In genomic region chr7:7188742-7189141, GRCh38 we compare ENCODE assay signal across 1 cellular context.
TF ChIP-seq lines count a peak whose summit lies in the region.

No MANE protein-coding gene starts in this region.

TF ChIP-seq in SK-N-SH, 30 proteins besides CTCF, POLR2A, EP300 and RAD21 (continued from another document):
- TF ChIP-seq, protein P1, sequence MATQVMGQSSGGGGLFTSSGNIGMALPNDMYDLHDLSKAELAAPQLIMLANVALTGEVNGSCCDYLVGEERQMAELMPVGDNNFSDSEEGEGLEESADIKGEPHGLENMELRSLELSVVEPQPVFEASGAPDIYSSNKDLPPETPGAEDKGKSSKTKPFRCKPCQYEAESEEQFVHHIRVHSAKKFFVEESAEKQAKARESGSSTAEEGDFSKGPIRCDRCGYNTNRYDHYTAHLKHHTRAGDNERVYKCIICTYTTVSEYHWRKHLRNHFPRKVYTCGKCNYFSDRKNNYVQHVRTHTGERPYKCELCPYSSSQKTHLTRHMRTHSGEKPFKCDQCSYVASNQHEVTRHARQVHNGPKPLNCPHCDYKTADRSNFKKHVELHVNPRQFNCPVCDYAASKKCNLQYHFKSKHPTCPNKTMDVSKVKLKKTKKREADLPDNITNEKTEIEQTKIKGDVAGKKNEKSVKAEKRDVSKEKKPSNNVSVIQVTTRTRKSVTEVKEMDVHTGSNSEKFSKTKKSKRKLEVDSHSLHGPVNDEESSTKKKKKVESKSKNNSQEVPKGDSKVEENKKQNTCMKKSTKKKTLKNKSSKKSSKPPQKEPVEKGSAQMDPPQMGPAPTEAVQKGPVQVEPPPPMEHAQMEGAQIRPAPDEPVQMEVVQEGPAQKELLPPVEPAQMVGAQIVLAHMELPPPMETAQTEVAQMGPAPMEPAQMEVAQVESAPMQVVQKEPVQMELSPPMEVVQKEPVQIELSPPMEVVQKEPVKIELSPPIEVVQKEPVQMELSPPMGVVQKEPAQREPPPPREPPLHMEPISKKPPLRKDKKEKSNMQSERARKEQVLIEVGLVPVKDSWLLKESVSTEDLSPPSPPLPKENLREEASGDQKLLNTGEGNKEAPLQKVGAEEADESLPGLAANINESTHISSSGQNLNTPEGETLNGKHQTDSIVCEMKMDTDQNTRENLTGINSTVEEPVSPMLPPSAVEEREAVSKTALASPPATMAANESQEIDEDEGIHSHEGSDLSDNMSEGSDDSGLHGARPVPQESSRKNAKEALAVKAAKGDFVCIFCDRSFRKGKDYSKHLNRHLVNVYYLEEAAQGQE (IDR thresholded peaks at IDR 0.05; ENCODE audit: low read depth, low read length), result no peak
- TF ChIP-seq RCOR1 (IDR thresholded peaks at IDR 0.05; ENCODE audit: low read length), result no peak
- no peak for TF ChIP-seq IRF3 (IDR thresholded peaks at IDR 0.05; ENCODE audit: low read depth, low read length)
- no peak for TF ChIP-seq GATA2 (CRISPR knock-in tag; IDR thresholded peaks at IDR 0.05)
- TF ChIP-seq, protein P2, sequence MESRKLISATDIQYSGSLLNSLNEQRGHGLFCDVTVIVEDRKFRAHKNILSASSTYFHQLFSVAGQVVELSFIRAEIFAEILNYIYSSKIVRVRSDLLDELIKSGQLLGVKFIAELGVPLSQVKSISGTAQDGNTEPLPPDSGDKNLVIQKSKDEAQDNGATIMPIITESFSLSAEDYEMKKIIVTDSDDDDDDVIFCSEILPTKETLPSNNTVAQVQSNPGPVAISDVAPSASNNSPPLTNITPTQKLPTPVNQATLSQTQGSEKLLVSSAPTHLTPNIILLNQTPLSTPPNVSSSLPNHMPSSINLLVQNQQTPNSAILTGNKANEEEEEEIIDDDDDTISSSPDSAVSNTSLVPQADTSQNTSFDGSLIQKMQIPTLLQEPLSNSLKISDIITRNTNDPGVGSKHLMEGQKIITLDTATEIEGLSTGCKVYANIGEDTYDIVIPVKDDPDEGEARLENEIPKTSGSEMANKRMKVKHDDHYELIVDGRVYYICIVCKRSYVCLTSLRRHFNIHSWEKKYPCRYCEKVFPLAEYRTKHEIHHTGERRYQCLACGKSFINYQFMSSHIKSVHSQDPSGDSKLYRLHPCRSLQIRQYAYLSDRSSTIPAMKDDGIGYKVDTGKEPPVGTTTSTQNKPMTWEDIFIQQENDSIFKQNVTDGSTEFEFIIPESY (IDR thresholded peaks at IDR 0.05; ENCODE audit: borderline replicate concordance, low read depth), result no peak
- no peak for TF ChIP-seq YY1 (IDR thresholded peaks at IDR 0.05; ENCODE audit: low read depth)
- TF ChIP-seq USF2 (IDR thresholded peaks at IDR 0.05; ENCODE audit: borderline replicate concordance, low read depth, low read length), result no peak
- no peak for TF ChIP-seq SIN3A (IDR thresholded peaks at IDR 0.05; ENCODE audit: borderline replicate concordance, low read depth, low read length)
- TF ChIP-seq RFX5 (IDR thresholded peaks at IDR 0.05; ENCODE audit: low read length), result no peak
- TF ChIP-seq MXI1 (IDR thresholded peaks at IDR 0.05; ENCODE audit: low read depth, low read length), result no peak
- TF ChIP-seq EZH2phosphoT487 (IDR thresholded peaks at IDR 0.05; ENCODE audit: borderline replicate concordance, low read depth), result no peak
- no peak for TF ChIP-seq MAX (IDR thresholded peaks at IDR 0.05; ENCODE audit: low read depth)
- no peak for TF ChIP-seq MEF2A (IDR thresholded peaks at IDR 0.05; ENCODE audit: borderline replicate concordance, low read depth)
- no peak for TF ChIP-seq FOXJ3 (CRISPR knock-in tag; IDR thresholded peaks at IDR 0.05)
- no peak for TF ChIP-seq SMC3 (IDR thresholded peaks at IDR 0.05; ENCODE audit: low read depth, low read length)
- TF ChIP-seq CHD2 (IDR thresholded peaks at IDR 0.05; ENCODE audit: low read length, partially characterized antibody), result no peak
- TF ChIP-seq RXRA (IDR thresholded peaks at IDR 0.05; ENCODE audit: borderline replicate concordance, low read depth), result no peak
- no peak for TF ChIP-seq JUND (IDR thresholded peaks at IDR 0.05)
